12 cellular contexts compared by ENCODE assay signal in genomic region chr15:69474846-69475455, GRCh38. TPM values are rescaled to one million over a fixed set of nuclear protein-coding genes. Genes with fewer than 3 reads are reported as not detected.
DNase-seq lines count a peak whose midpoint lies in the region; ATAC-seq and TF ChIP-seq lines count a peak whose summit lies in the region.
"Had no signal": no experiment of that assay in that cellular context is flagged by ENCODE, and none has a peak within 500 bp of the region (broad histone marks: within the 10 kb centered on the region; RNA-seq: fewer than 3 reads in every experiment).

No MANE protein-coding gene starts in this region.

- ATAC-seq in body of pancreas: no peak
- ATAC-seq in HG03025 (IDR thresholded peaks at IDR 0.05; ENCODE audit: low FRiP score, unreplicated experiment): no peak
- ATAC-seq in HG03571 (IDR thresholded peaks at IDR 0.05; ENCODE audit: unreplicated experiment): no peak

- no peak for TF ChIP-seq POLR2A in NB4 (IDR thresholded peaks at IDR 0.05; ENCODE audit: extremely low read depth, insufficient read length)
- TF ChIP-seq POLR2A in body of pancreas (IDR thresholded peaks at IDR 0.05): no peak

- TF ChIP-seq CTCF in NB4 (IDR thresholded peaks at IDR 0.05; ENCODE audit: low read depth, low read length): no peak
- no peak for TF ChIP-seq CTCF in coronary artery (IDR thresholded peaks at IDR 0.05)
- TF ChIP-seq CTCF in body of pancreas (IDR thresholded peaks at IDR 0.05): no peak

- H3K27ac ChIP-seq in coronary artery (no peak overlapping the region), body of pancreas (no peak overlapping the region)
- H3K27ac ChIP-seq: epithelial cell of prostate, heart right ventricle, right lobe of liver had no signal

- H3K4me1 ChIP-seq in body of pancreas: no peaks in the 10 kb centered on the region
- H3K4me1 ChIP-seq: right lobe of liver had no signal

- WGBS in body of pancreas, 2 donors: 71 to 79% methylated on average over 4 to 7 of the region's 7 CpGs

- no peaks in the 10 kb centered on the region for H3K9me3 ChIP-seq in body of pancreas
- H3K9me3 ChIP-seq: right lobe of liver had no signal

- no peaks in the 10 kb centered on the region for H3K27me3 ChIP-seq in body of pancreas
- H3K27me3 ChIP-seq: right lobe of liver had no signal

- H3K4me3 ChIP-seq in NB4 (ENCODE audit: low read depth, low read length): no peak overlapping the region
- no peak overlapping the region for H3K4me3 ChIP-seq in coronary artery
- no peak overlapping the region for H3K4me3 ChIP-seq in body of pancreas
- H3K4me3 ChIP-seq: heart right ventricle, right lobe of liver had no signal

- no peaks in the 10 kb centered on the region for H3K36me3 ChIP-seq in body of pancreas (replicated peaks in 1 of 2; ENCODE audit: insufficient read depth in 1 of 2, low read depth in 2 of 2)
- H3K36me3 ChIP-seq: heart right ventricle, right lobe of liver had no signal

- peak; percentile 40 for DNase-seq in EL
- DNase-seq in NB4 (ENCODE audit: low read depth): peak; percentile 19
- DNase-seq in coronary artery (ENCODE audit: low spot score): peak; percentile 46
- DNase-seq in mesenteric fat pad (ENCODE audit: low spot score): peak; percentile 65
- no peak for DNase-seq in body of pancreas
- no peak for DNase-seq in SHP77 treated with DMSO at 0.1 percent for 48 hours (lab: John Stamatoyannopoulos, UW)
- DNase-seq: NCI-H2081 treated with DMSO at 0.1 percent for 48 hours had no signal

- intact Hi-C loops in body of pancreas (cut with DNase I): loop anchor here (5.0 kb wide), 1 partner anchor 1012 kb away; no protein-coding TSS in a partner anchor

RNA-seq across cellular contexts. Expression of gene RPLP1, which starts 22.3 kb away (rescaled TPM):
- total RNA-seq in mesenteric fat pad (994 TPM), body of pancreas (100 to 1,000 TPM; 332 to 973 TPM)

Comparison
In these comparisons a context has a peak if more than half of its experiments do, and no peak if none do; other contexts are left out.
1. DNase-seq: peak in EL (single experiment), NB4 (single experiment), coronary artery (single experiment) and mesenteric fat pad (single experiment); none in body of pancreas (0 of 4) and SHP77 treated with DMSO at 0.1 percent for 48 hours (single experiment).